In genomic region chr13:30616927-30617314, GRCh38 we compare ENCODE assay signal across 1 cellular context.
TF ChIP-seq lines count a peak whose summit lies in the region.

No MANE protein-coding gene starts in this region.

TF ChIP-seq in H1, 55 proteins besides CTCF, POLR2A, EP300 and RAD21 (continued from another document):
- TF ChIP-seq, protein P1, sequence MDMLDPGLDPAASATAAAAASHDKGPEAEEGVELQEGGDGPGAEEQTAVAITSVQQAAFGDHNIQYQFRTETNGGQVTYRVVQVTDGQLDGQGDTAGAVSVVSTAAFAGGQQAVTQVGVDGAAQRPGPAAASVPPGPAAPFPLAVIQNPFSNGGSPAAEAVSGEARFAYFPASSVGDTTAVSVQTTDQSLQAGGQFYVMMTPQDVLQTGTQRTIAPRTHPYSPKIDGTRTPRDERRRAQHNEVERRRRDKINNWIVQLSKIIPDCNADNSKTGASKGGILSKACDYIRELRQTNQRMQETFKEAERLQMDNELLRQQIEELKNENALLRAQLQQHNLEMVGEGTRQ (IDR thresholded peaks at IDR 0.05; ENCODE audit: low read length) = peak; percentile 74
- TF ChIP-seq JUN (IDR thresholded peaks at IDR 0.05; ENCODE audit: low read depth, low read length) (no peak), JUND (IDR thresholded peaks at IDR 0.05; ENCODE audit: low read length) (no peak), CBX5 (IDR thresholded peaks at IDR 0.05; ENCODE audit: low read depth, low read length) (no peak), CHD7 (IDR thresholded peaks at IDR 0.05; ENCODE audit: insufficient replicate concordance, low read length) (no peak), E2F6 (IDR thresholded peaks at IDR 0.05) (no peak), BRCA1 (IDR thresholded peaks at IDR 0.05; ENCODE audit: low read depth, low read length) (no peak), PHF8 (conservative IDR thresholded peaks at IDR 0.05; ENCODE audit: low read depth, low read length) (no peak), EZH2 (IDR thresholded peaks at IDR 0.05; ENCODE audit: low read depth, low read length, severe bottlenecking) (no peak), SIX5 (IDR thresholded peaks at IDR 0.05; ENCODE audit: low read depth, low read length) (no peak), ASH2L (IDR thresholded peaks at IDR 0.05; ENCODE audit: low read length) (no peak), KDM4A (IDR thresholded peaks at IDR 0.05; ENCODE audit: low read depth, low read length, severe bottlenecking) (no peak), RNF2 (IDR thresholded peaks at IDR 0.05; ENCODE audit: borderline replicate concordance, low read depth, low read length, missing control alignments, poor library complexity, severe bottlenecking) (no peak), TAF1 (IDR thresholded peaks at IDR 0.05; ENCODE audit: low read depth, low read length) (peak; percentile 73; the same call in 1 of the 2 replicates), TBP (IDR thresholded peaks at IDR 0.05; ENCODE audit: low read depth, low read length) (no peak), SIN3A (conservative IDR thresholded peaks at IDR 0.05 in 1 of 2, IDR thresholded peaks at IDR 0.05 in 1 of 2; ENCODE audit: low read depth in 1 of 2, low read length in 2 of 2) (0 out of 4 replicates have a peak, but pooled peaks of 1 of the 2 experiments have one; percentile 40), ZNF274 (IDR thresholded peaks at IDR 0.05; ENCODE audit: borderline replicate concordance, extremely low read depth, low read length) (no peak), MAFK (IDR thresholded peaks at IDR 0.05; ENCODE audit: low read depth, low read length) (no peak)
- TF ChIP-seq, protein P2, sequence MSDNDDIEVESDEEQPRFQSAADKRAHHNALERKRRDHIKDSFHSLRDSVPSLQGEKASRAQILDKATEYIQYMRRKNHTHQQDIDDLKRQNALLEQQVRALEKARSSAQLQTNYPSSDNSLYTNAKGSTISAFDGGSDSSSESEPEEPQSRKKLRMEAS (IDR thresholded peaks at IDR 0.05) = no peak
